Comparison of ENCODE assay signal across 8 cellular contexts in genomic region chr10:79069325-79070090, GRCh38. TPM values are rescaled to one million over a fixed set of nuclear protein-coding genes. Genes with fewer than 3 reads are reported as not detected.
DNase-seq lines count a peak whose midpoint lies in the region; ATAC-seq and TF ChIP-seq lines count a peak whose summit lies in the region.

No MANE protein-coding gene starts in this region.

- H3K27ac ChIP-seq in colonic mucosa (peak overlapping the region; percentile 99), right lobe of liver (peak overlapping the region; percentile 90 to 96 (median 92))

- H3K4me3 Mint-ChIP-seq in stimulated activated naive B cell treated with anti-CD40 and anti-IgM and Interleukin-4, amounts not matched to agents 10 μg/mL and 1 μg/mL and 100 μg/mL, for 72 hours: peak overlapping the region; percentile 92 to 94

- H3K27ac Mint-ChIP-seq in stimulated activated naive B cell treated with anti-CD40 and anti-IgM and Interleukin-4, amounts not matched to agents 10 μg/mL and 1 μg/mL and 100 μg/mL, for 72 hours: peak overlapping the region; percentile 89

- H3K4me3 ChIP-seq in WI38 (ENCODE audit: low read depth, low read length): peak overlapping the region; percentile 94
- peak overlapping the region; percentile 79 for H3K4me3 ChIP-seq in colonic mucosa
- peak overlapping the region; percentile 87 to 96 (median 89) for H3K4me3 ChIP-seq in right lobe of liver

- peak overlapping the region; percentile 95 to 99 for H3K9ac ChIP-seq in colonic mucosa (ENCODE audit: low read depth in 2 of 2, low read length in 2 of 2)

- no peak for TF ChIP-seq CTCF in WI38 (IDR thresholded peaks at IDR 0.05; ENCODE audit: low read depth, low read length)
- TF ChIP-seq CTCF in colonic mucosa (IDR thresholded peaks at IDR 0.05): no peak
- TF ChIP-seq CTCF in right lobe of liver (IDR thresholded peaks at IDR 0.05): peak in 2 of 4 donors; percentile 1 to 4

- no peaks in the 10 kb centered on the region for H3K36me3 ChIP-seq in colonic mucosa
- H3K36me3 ChIP-seq in right lobe of liver: no peaks in the 10 kb centered on the region

- ATAC-seq in GM19372 (IDR thresholded peaks at IDR 0.05; ENCODE audit: low read depth, unreplicated experiment): peak; percentile 16
- peak; percentile 14 for ATAC-seq in HG03460 (IDR thresholded peaks at IDR 0.05; ENCODE audit: unreplicated experiment)
- ATAC-seq in right lobe of liver: peak in 2 of 4 donors; percentile 0 to 1
- peak; percentile 33 to 35 for ATAC-seq in stimulated activated naive B cell treated with anti-CD40 and anti-IgM and Interleukin-4, amounts not matched to agents 10 μg/mL and 1 μg/mL and 100 μg/mL, for 72 hours (replicated peaks)

- intact Hi-C loops in colonic mucosa (cut with DNase I) (loop anchor here (5.0 kb wide), 1 partner anchor 128 kb away; no protein-coding TSS in a partner anchor), right lobe of liver (cut with DNase I) (loop anchor here in 1 of 2 donors (10.0 kb wide), 1 partner anchor 125 kb away; no protein-coding TSS in a partner anchor)

- no peak for TF ChIP-seq POLR2A in right lobe of liver (IDR thresholded peaks at IDR 0.05)

- H3K36me3 Mint-ChIP-seq in stimulated activated naive B cell treated with anti-CD40 and anti-IgM and Interleukin-4, amounts not matched to agents 10 μg/mL and 1 μg/mL and 100 μg/mL, for 72 hours: peaks cover 0 to 2% of the 10 kb centered on the region in 2 donors

- H3K9me3 ChIP-seq in colonic mucosa (no peaks in the 10 kb centered on the region), right lobe of liver (no peaks in the 10 kb centered on the region)

- peaks cover 36 to 68% of the 10 kb centered on the region in 2 donors for H3K4me1 Mint-ChIP-seq in stimulated activated naive B cell treated with anti-CD40 and anti-IgM and Interleukin-4, amounts not matched to agents 10 μg/mL and 1 μg/mL and 100 μg/mL, for 72 hours

- 0% methylated on average over 5 of the region's 78 CpGs for WGBS in right lobe of liver (ENCODE audit: insufficient coverage, low coverage, low lambda C conversion rate, missing lambda C conversion rate)

- H3K9me3 Mint-ChIP-seq in stimulated activated naive B cell treated with anti-CD40 and anti-IgM and Interleukin-4, amounts not matched to agents 10 μg/mL and 1 μg/mL and 100 μg/mL, for 72 hours: no peaks in the 10 kb centered on the region

- DNase-seq in AG20443 (ENCODE audit: low spot score): peak; percentile 63
- peak; percentile 50 for DNase-seq in colonic mucosa
- DNase-seq in right lobe of liver: peak; percentile 64 to 76 (median 70)
- DNase-seq in stimulated activated naive B cell treated with anti-CD40 and anti-IgM and Interleukin-4, amounts not matched to agents 10 μg/mL and 1 μg/mL and 100 μg/mL, for 72 hours: peak; percentile 46
- no peak for DNase-seq in hippocampal formation (lab: John Stamatoyannopoulos, UW)

- peaks cover 27 to 37% of the 10 kb centered on the region in 2 donors for H3K27me3 Mint-ChIP-seq in stimulated activated naive B cell treated with anti-CD40 and anti-IgM and Interleukin-4, amounts not matched to agents 10 μg/mL and 1 μg/mL and 100 μg/mL, for 72 hours

- no peaks in the 10 kb centered on the region for H3K27me3 ChIP-seq in colonic mucosa
- no peaks in the 10 kb centered on the region for H3K27me3 ChIP-seq in right lobe of liver

- H3K4me1 ChIP-seq in colonic mucosa: peaks cover 22% of the 10 kb centered on the region
- H3K4me1 ChIP-seq in right lobe of liver: peaks cover 4 to 44% (median 17%) of the 10 kb centered on the region in 4 donors

RNA-seq across cellular contexts. Expression of gene ZMIZ1, which starts 0.7 kb away (rescaled TPM):
- total RNA-seq in colonic mucosa (10 to 100 TPM; 51.0 to 54.0 TPM), right lobe of liver (10 to 100 TPM in 5 of 6 experiments, 1 to 10 TPM in 1; 9.9 to 22.8 (median 12.3) TPM)

Comparison
In these comparisons a context has a peak if more than half of its experiments do, and no peak if none do; other contexts are left out.
1. DNase-seq: peak in AG20443 (single experiment), colonic mucosa (single experiment), right lobe of liver (3 of 3) and stimulated activated naive B cell treated with anti-CD40 and anti-IgM and Interleukin-4, amounts not matched to agents 10 μg/mL and 1 μg/mL and 100 μg/mL, for 72 hours (single experiment); none in hippocampal formation (0 of 2).
2. Peak in every context shown above with its lines, with median percentiles within 50 percentile points of each other: H3K4me3 ChIP-seq.